8 cellular contexts compared by ENCODE assay signal in the genomic region with DNA sequence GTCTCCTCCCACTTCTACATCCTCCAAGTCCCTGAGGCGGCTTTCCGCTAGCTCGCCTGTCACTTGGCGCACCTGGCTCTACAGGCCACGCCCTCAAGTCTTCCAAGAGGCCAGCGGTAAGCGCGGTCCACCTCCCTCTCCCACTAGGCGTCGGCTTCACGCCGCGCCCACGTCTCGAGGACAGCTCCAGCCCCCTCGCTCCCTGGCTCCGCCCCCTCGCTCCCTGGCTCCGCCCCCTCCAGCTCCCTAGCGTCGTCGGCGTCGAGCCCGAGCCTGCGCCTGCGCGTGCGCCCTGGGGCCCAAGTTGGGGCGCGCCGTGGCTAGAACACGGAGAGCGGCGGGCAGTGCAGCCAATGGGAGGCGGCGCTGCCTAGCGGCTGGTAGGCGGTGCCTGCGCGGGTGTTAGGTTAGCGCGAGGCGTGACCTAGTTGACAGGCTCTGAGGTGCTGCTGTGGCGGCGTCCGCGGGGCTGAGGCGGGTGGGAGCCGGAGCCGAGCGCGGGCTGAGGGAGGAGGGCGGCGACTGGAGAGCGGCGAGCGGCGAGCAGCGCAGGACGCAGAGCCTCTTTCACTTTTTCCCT. TPM values are rescaled to one million over a fixed set of nuclear protein-coding genes. Genes with fewer than 3 reads are reported as not detected.
DNase-seq lines count a peak whose midpoint lies in the region; ATAC-seq and TF ChIP-seq lines count a peak whose summit lies in the region.

Gene MACROD2, plus strand, starts transcription at position 431 of the 580 bp plus-strand sequence.

- H3K27me3 ChIP-seq in CD4-positive, alpha-beta memory T cell (ENCODE audit: insufficient read depth, low read length): no peaks in the 10 kb centered on the region
- H3K27me3 ChIP-seq in foreskin keratinocyte: no peaks in the 10 kb centered on the region

- intact Hi-C loops in CD4-positive, alpha-beta memory T cell (cut with micrococcal nuclease): no loop called here

- peak within 1 kb of the TSS in 7 of 8 donors; percentile 21 to 80 (median 59) for H3K4me3 Mint-ChIP-seq in CD4-positive, alpha-beta memory T cell
- peak within 1 kb of the TSS; percentile 36 to 77 (median 64) for H3K4me3 Mint-ChIP-seq in naive thymus-derived CD8-positive, alpha-beta T cell
- peak within 1 kb of the TSS; percentile 57 for H3K4me3 Mint-ChIP-seq in stimulated activated naive CD8-positive, alpha-beta T cell treated with anti-CD3 and anti-CD28 coated beads, Interleukin-15, Interleukin-2, amounts not matched to agents 100 ng/mL and 50 ng/mL, for 24 hours

- peaks cover 2 to 6% of the 10 kb centered on the region in 2 donors for H3K36me3 Mint-ChIP-seq in CD4-positive, alpha-beta memory T cell
- peaks cover 0 to 22% (median 5%) of the 10 kb centered on the region in 3 donors for H3K36me3 Mint-ChIP-seq in naive thymus-derived CD8-positive, alpha-beta T cell
- H3K36me3 Mint-ChIP-seq in stimulated activated naive CD8-positive, alpha-beta T cell treated with anti-CD3 and anti-CD28 coated beads, Interleukin-15, Interleukin-2, amounts not matched to agents 100 ng/mL and 50 ng/mL, for 24 hours (ENCODE audit: low read depth): no peaks in the 10 kb centered on the region

- peak in 1 of 5 donors; percentile 37 for DNase-seq in CD4-positive, alpha-beta memory T cell
- DNase-seq in NCI-H748 (lab: John Stamatoyannopoulos, UW; ENCODE audit: unreplicated experiment): peak; percentile 98
- DNase-seq in activated T-cell treated with anti-CD3 and anti-CD28 coated beads, Interleukin-2, amount 50 U/mL, for 48 hours: peak; percentile 47 to 58
- DNase-seq in foreskin keratinocyte: peak; percentile 78 to 90
- peak in 9 of 10 donors; percentile 3 to 63 (median 15) for DNase-seq in naive thymus-derived CD8-positive, alpha-beta T cell

- H3K36me3 ChIP-seq in CD4-positive, alpha-beta memory T cell (ENCODE audit: insufficient read depth, low read length): no peaks in the 10 kb centered on the region

- ATAC-seq in HG03342 (IDR thresholded peaks at IDR 0.05; ENCODE audit: unreplicated experiment) (peak; percentile 67), foreskin keratinocyte (peak; percentile 97), HG02973 (IDR thresholded peaks at IDR 0.05; ENCODE audit: unreplicated experiment) (no peak)
- ATAC-seq in naive thymus-derived CD8-positive, alpha-beta T cell: peak; percentile 85 to 91

- no peak within 1 kb of the TSS for H3K27ac ChIP-seq in CD4-positive, alpha-beta memory T cell (ENCODE audit: low read depth, low read length)
- no peak within 1 kb of the TSS for H3K27ac ChIP-seq in foreskin keratinocyte

- peaks cover 0 to 7% (median 5%) of the 10 kb centered on the region in 4 donors for H3K4me1 Mint-ChIP-seq in CD4-positive, alpha-beta memory T cell
- peaks cover 4 to 11% (median 7%) of the 10 kb centered on the region in 4 donors for H3K4me1 Mint-ChIP-seq in naive thymus-derived CD8-positive, alpha-beta T cell
- H3K4me1 Mint-ChIP-seq in stimulated activated naive CD8-positive, alpha-beta T cell treated with anti-CD3 and anti-CD28 coated beads, Interleukin-15, Interleukin-2, amounts not matched to agents 100 ng/mL and 50 ng/mL, for 24 hours (ENCODE audit: low read depth): peaks cover 6% of the 10 kb centered on the region

- CTCF ChIA-PET in CD4-positive, alpha-beta memory T cell (lab: Charles Lee; ENCODE audit: partially characterized antibody): no interaction called here

- POLR2A ChIA-PET in CD4-positive, alpha-beta memory T cell (lab: Charles Lee; ENCODE audit: partially characterized antibody): no interaction called here
- POLR2A ChIA-PET in naive thymus-derived CD8-positive, alpha-beta T cell (lab: Charles Lee): no interaction called here

- H3K4me1 ChIP-seq in CD4-positive, alpha-beta memory T cell (ENCODE audit: insufficient read depth, low read length): no peaks in the 10 kb centered on the region
- no peaks in the 10 kb centered on the region for H3K4me1 ChIP-seq in foreskin keratinocyte

- H3K9me3 Mint-ChIP-seq in CD4-positive, alpha-beta memory T cell: peaks cover 0 to 38% (median 19%) of the 10 kb centered on the region in 8 donors
- H3K9me3 Mint-ChIP-seq in naive thymus-derived CD8-positive, alpha-beta T cell: peaks cover 5 to 46% (median 25%) of the 10 kb centered on the region in 9 donors
- H3K9me3 Mint-ChIP-seq in stimulated activated naive CD8-positive, alpha-beta T cell treated with anti-CD3 and anti-CD28 coated beads, Interleukin-15, Interleukin-2, amounts not matched to agents 100 ng/mL and 50 ng/mL, for 24 hours: peaks cover 12% of the 10 kb centered on the region

- H3K27me3 Mint-ChIP-seq in CD4-positive, alpha-beta memory T cell: peaks cover 10 to 12% of the 10 kb centered on the region in 2 donors
- H3K27me3 Mint-ChIP-seq in naive thymus-derived CD8-positive, alpha-beta T cell: peaks cover 16 to 41% (median 22%) of the 10 kb centered on the region in 5 donors
- H3K27me3 Mint-ChIP-seq in stimulated activated naive CD8-positive, alpha-beta T cell treated with anti-CD3 and anti-CD28 coated beads, Interleukin-15, Interleukin-2, amounts not matched to agents 100 ng/mL and 50 ng/mL, for 24 hours: peaks cover 29% of the 10 kb centered on the region

- peak; percentile 12 for TF ChIP-seq CTCF in foreskin keratinocyte (conservative IDR thresholded peaks at IDR 0.05)

- H3K27ac Mint-ChIP-seq in CD4-positive, alpha-beta memory T cell: no peak within 1 kb of the TSS
- H3K27ac Mint-ChIP-seq in naive thymus-derived CD8-positive, alpha-beta T cell: no peak within 1 kb of the TSS
- no peak within 1 kb of the TSS for H3K27ac Mint-ChIP-seq in stimulated activated naive CD8-positive, alpha-beta T cell treated with anti-CD3 and anti-CD28 coated beads, Interleukin-15, Interleukin-2, amounts not matched to agents 100 ng/mL and 50 ng/mL, for 24 hours

- no peaks in the 10 kb centered on the region for H3K9me3 ChIP-seq in CD4-positive, alpha-beta memory T cell (ENCODE audit: control insufficient read depth in 1 of 2, low read length in 2 of 2)

- H3K4me3 ChIP-seq in CD4-positive, alpha-beta memory T cell (ENCODE audit: low read length in 2 of 2): no peak within 1 kb of the TSS

RNA-seq across cellular contexts. Expression of gene MACROD2, which starts in this region (rescaled TPM):
- total RNA-seq in CD4-positive, alpha-beta memory T cell: not detected
- polyA plus RNA-seq in CD4-positive, alpha-beta memory T cell: not detected
- 0.67 and 0.68 TPM in 2 replicates for total RNA-seq in foreskin keratinocyte
- polyA plus RNA-seq in foreskin keratinocyte: 0.28 and 0.30 TPM in 2 replicates
- total RNA-seq in naive thymus-derived CD8-positive, alpha-beta T cell: 1 to 10 TPM in 1 of 2 experiments, under 1 TPM in 1; 0.60 to 1.1 TPM
- under 1 TPM in 1 of 3 donors, not detected in 2; 0.18 TPM for polyA plus RNA-seq in naive thymus-derived CD8-positive, alpha-beta T cell

Comparison
In these comparisons a context has a peak if more than half of its experiments do, and no peak if none do; other contexts are left out.
1. Peak in DNase-seq and ATAC-seq in foreskin keratinocyte; RNA of the gene not detected or under 1 TPM.